In the genomic region with DNA sequence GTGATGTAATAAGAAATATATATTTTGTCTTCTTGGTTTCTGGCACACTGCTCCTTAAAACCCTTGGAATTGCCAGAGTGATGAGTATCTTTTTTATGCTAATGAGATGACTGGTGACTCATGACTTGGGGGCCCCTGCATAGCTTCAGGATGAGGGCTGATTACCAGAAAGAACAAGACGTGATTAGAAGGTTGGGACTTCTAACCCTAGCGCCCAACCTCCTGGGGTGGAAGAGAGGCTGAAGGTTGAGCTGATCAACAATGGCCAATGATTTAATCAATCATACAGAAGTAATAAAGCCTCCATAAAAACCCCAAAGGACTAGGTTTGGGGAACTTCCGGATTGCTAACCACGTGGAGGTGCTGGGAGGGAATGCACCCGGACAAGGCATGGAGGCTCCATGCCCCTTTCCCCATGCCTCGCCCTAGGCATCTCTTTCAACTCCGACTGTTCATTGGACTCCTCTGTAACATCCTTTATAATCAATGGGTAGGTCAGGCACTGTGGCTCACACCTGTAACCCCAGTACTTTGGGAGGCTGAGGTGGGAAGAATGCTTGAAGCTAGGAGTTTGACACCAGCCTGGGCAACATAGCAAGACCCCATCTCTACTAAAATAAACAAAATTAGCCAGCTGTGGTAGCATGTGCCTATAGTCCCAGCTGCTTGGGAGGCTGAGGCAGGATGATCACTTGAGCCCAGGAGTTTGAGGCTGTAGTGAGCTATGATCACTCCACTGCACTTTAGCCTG, we compare ENCODE assay signal across 1 cellular context.
TF ChIP-seq lines count a peak whose summit lies in the region.

No MANE protein-coding gene starts in this region.

TF ChIP-seq in HepG2, 621 proteins besides CTCF, POLR2A, EP300 and RAD21 (continued from another document):
- TF ChIP-seq ZNF562 (CRISPR knock-in tag; IDR thresholded peaks at IDR 0.05; ENCODE audit: borderline replicate concordance) (no peak), DR1 (CRISPR knock-in tag; IDR thresholded peaks at IDR 0.05) (no peak), ZNF296 (CRISPR knock-in tag; conservative IDR thresholded peaks at IDR 0.05) (no peak), NKX3-1 (CRISPR knock-in tag; IDR thresholded peaks at IDR 0.05) (no peak), PAX8 (CRISPR knock-in tag; IDR thresholded peaks at IDR 0.05; ENCODE audit: borderline replicate concordance) (no peak), ZMYM3 (CRISPR knock-in tag; IDR thresholded peaks at IDR 0.05) (0 out of 2 replicates have a peak, but pooled peaks have one; percentile 14), JUN (CRISPR knock-in tag; IDR thresholded peaks at IDR 0.05) (no peak), ZBTB42 (CRISPR knock-in tag; IDR thresholded peaks at IDR 0.05) (no peak)
- TF ChIP-seq, protein P1, sequence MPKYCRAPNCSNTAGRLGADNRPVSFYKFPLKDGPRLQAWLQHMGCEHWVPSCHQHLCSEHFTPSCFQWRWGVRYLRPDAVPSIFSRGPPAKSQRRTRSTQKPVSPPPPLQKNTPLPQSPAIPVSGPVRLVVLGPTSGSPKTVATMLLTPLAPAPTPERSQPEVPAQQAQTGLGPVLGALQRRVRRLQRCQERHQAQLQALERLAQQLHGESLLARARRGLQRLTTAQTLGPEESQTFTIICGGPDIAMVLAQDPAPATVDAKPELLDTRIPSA (CRISPR knock-in tag; IDR thresholded peaks at IDR 0.05; ENCODE audit: borderline replicate concordance): no peak
- TF ChIP-seq, protein P2, sequence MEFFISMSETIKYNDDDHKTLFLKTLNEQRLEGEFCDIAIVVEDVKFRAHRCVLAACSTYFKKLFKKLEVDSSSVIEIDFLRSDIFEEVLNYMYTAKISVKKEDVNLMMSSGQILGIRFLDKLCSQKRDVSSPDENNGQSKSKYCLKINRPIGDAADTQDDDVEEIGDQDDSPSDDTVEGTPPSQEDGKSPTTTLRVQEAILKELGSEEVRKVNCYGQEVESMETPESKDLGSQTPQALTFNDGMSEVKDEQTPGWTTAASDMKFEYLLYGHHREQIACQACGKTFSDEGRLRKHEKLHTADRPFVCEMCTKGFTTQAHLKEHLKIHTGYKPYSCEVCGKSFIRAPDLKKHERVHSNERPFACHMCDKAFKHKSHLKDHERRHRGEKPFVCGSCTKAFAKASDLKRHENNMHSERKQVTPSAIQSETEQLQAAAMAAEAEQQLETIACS (CRISPR knock-in tag; IDR thresholded peaks at IDR 0.05): no peak
